Comparison of ENCODE assay signal across 28 cellular contexts in the genomic region with DNA sequence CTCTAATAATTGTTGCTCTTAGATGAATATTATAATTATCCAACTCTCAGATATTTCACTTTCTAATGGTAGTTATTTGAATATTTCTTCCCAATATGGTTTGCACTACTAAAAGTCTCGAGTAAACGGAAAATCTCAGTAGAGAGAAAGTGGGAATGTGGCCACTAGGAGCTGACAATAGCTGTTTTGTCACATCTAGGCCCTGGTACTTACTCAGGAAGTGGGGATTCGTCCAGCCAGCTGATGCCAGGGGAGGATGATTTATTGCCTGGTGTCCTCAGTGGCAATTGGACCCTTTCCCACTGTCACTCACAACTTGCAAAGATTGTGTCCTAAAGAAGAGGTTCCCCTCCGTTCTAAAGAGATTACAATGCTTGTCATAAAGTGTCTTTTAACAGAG.
DNase-seq lines count a peak whose midpoint lies in the region; ATAC-seq and TF ChIP-seq lines count a peak whose summit lies in the region.
"Had no signal": no experiment of that assay in that cellular context is flagged by ENCODE, and none has a peak within 500 bp of the region (broad histone marks: within the 10 kb centered on the region; RNA-seq: fewer than 3 reads in every experiment).

No MANE protein-coding gene starts in this region.

- H3K9ac ChIP-seq in endodermal cell (ENCODE audit: extremely low read depth, low read length, poor library complexity, severe bottlenecking): no peak overlapping the region

- H3K4me1 ChIP-seq in BE2C: peaks cover 18% of the 10 kb centered on the region
- H3K4me1 ChIP-seq in endodermal cell (ENCODE audit: control insufficient read depth, insufficient read depth, low read length): no peaks in the 10 kb centered on the region
- H3K4me1 ChIP-seq: Peyer's patch, SJSA1 had no signal

- H3K27ac ChIP-seq in endodermal cell (ENCODE audit: low read depth, low read length): peak overlapping the region; percentile 42
- H3K27ac ChIP-seq: C4-2B, esophagus squamous epithelium, gastroesophageal sphincter, Peyer's patch, SJSA1, upper lobe of left lung had no signal

- 87 to 96% methylated on average over 3 to 4 of the region's 4 CpGs for WGBS in endodermal cell (ENCODE audit: insufficient coverage in 1 of 2, insufficient read length in 1 of 2), 2 experiments

- no peak overlapping the region for H3K4me3 Mint-ChIP-seq in endodermal cell
- H3K4me3 Mint-ChIP-seq: activated CD4-positive, alpha-beta T cell treated with anti-CD3 and anti-CD28 coated beads, Interleukin-2, amount 10 ng/mL, durations not matched to agents 24 days and 14 days; activated naive CD8-positive, alpha-beta T cell; activated T-helper 1 cell treated with anti-CD3 and anti-CD28 coated beads, Interleukin-12 subunit alpha, Interleukin-12 subunit beta, Interleukin-2, Interleukin-4 antibody, amounts not matched to agents 30 ng/mL and 10 ng/mL and 1 ng/mL, durations not matched to agents 14 hours and 24 hours and 36 hours; memory B cell had no signal

- H3K27me3 Mint-ChIP-seq in endodermal cell (ENCODE audit: insufficient read depth): peaks cover 4% of the 10 kb centered on the region
- H3K27me3 Mint-ChIP-seq: memory B cell had no signal

- TF ChIP-seq CTCF in BE2C (IDR thresholded peaks at IDR 0.05; ENCODE audit: low read depth, low read length) (peak; percentile 44), endodermal cell (conservative IDR thresholded peaks at IDR 0.05) (peak; percentile 64)

- H3K9me3 ChIP-seq in BE2C (no peaks in the 10 kb centered on the region), endodermal cell (ENCODE audit: control insufficient read depth, low read length) (no peaks in the 10 kb centered on the region)
- H3K9me3 ChIP-seq: esophagus squamous epithelium, gastroesophageal sphincter, HAP-1, Peyer's patch, SJSA1, upper lobe of left lung had no signal

- H3K4me1 Mint-ChIP-seq in endodermal cell: peaks cover 25% of the 10 kb centered on the region
- H3K4me1 Mint-ChIP-seq: activated CD4-positive, alpha-beta T cell treated with anti-CD3 and anti-CD28 coated beads, Interleukin-2, amount 10 ng/mL, durations not matched to agents 24 days and 14 days; memory B cell had no signal

- no peak overlapping the region for H3K27ac Mint-ChIP-seq in endodermal cell
- H3K27ac Mint-ChIP-seq: activated CD4-positive, alpha-beta T cell treated with anti-CD3 and anti-CD28 coated beads, Interleukin-2, amount 10 ng/mL, durations not matched to agents 24 days and 14 days; activated naive CD8-positive, alpha-beta T cell; activated T-helper 1 cell treated with anti-CD3 and anti-CD28 coated beads, Interleukin-12 subunit alpha, Interleukin-12 subunit beta, Interleukin-2, Interleukin-4 antibody, amounts not matched to agents 30 ng/mL and 10 ng/mL and 1 ng/mL, durations not matched to agents 14 hours and 24 hours and 36 hours; memory B cell had no signal

- DNase-seq in BE2C: no peak
- DNase-seq in NCI-H69 (lab: John Stamatoyannopoulos, UW): peak; percentile 42
- no peak for DNase-seq in endodermal cell
- DNase-seq in nucleus accumbens (lab: John Stamatoyannopoulos, UW): peak in 31 of 56 donors; percentile 2 to 50 (median 16)
- no peak for DNase-seq in OCI-M2 (lab: John Stamatoyannopoulos, UW; ENCODE audit: unreplicated experiment)
- DNase-seq: ACHN; activated CD4-positive, alpha-beta T cell treated with anti-CD3 and anti-CD28 coated beads, Interleukin-2, amount 10 ng/mL, durations not matched to agents 24 days and 14 days; DMS 273 treated with DMSO at 0.1 percent for 48 hours; effector memory CD4-positive, alpha-beta T cell; esophagus squamous epithelium; NCI-H1092 treated with DMSO at 0.1 percent for 48 hours; NCI-H1930; NCI-H226; NCI-H774; Peyer's patch; T-helper 2 cell; upper lobe of left lung had no signal

- H3K36me3 Mint-ChIP-seq in endodermal cell (ENCODE audit: low read depth): no peaks in the 10 kb centered on the region
- H3K36me3 Mint-ChIP-seq: activated naive CD8-positive, alpha-beta T cell; memory B cell had no signal

- H3K27me3 ChIP-seq in BE2C: no peaks in the 10 kb centered on the region
- no peaks in the 10 kb centered on the region for H3K27me3 ChIP-seq in endodermal cell (ENCODE audit: control insufficient read depth, insufficient read depth, low read length, poor library complexity, severe bottlenecking)
- H3K27me3 ChIP-seq: esophagus squamous epithelium, gastroesophageal sphincter, Peyer's patch, SJSA1, upper lobe of left lung had no signal

- ATAC-seq in HG02970 (IDR thresholded peaks at IDR 0.05; ENCODE audit: low FRiP score, unreplicated experiment) (no peak), HG02852 (IDR thresholded peaks at IDR 0.05; ENCODE audit: unreplicated experiment) (no peak), HG02981 (IDR thresholded peaks at IDR 0.05; ENCODE audit: unreplicated experiment) (no peak)
- ATAC-seq: gastroesophageal sphincter, sciatic nerve had no signal

- H3K36me3 ChIP-seq in BE2C (no peaks in the 10 kb centered on the region), endodermal cell (ENCODE audit: control insufficient read depth, insufficient read depth, low read length) (no peaks in the 10 kb centered on the region)
- H3K36me3 ChIP-seq: esophagus squamous epithelium, gastroesophageal sphincter, HAP-1, Peyer's patch, SJSA1, upper lobe of left lung had no signal

- no peak overlapping the region for H3K4me3 ChIP-seq in BE2C (ENCODE audit: low read depth, low read length)
- H3K4me3 ChIP-seq in endodermal cell (ENCODE audit: low read length): no peak overlapping the region
- H3K4me3 ChIP-seq: esophagus squamous epithelium, gastroesophageal sphincter, HAP-1, Peyer's patch, SJSA1, upper lobe of left lung had no signal

- no peaks in the 10 kb centered on the region for H3K9me3 Mint-ChIP-seq in endodermal cell
- H3K9me3 Mint-ChIP-seq: activated CD4-positive, alpha-beta T cell treated with anti-CD3 and anti-CD28 coated beads, Interleukin-2, amount 10 ng/mL, durations not matched to agents 24 days and 14 days; activated T-helper 1 cell treated with anti-CD3 and anti-CD28 coated beads, Interleukin-12 subunit alpha, Interleukin-12 subunit beta, Interleukin-2, Interleukin-4 antibody, amounts not matched to agents 30 ng/mL and 10 ng/mL and 1 ng/mL, durations not matched to agents 14 hours and 24 hours and 36 hours; memory B cell had no signal

Comparison
In these comparisons a context has a peak if more than half of its experiments do, and no peak if none do; other contexts are left out.
1. DNase-seq: peak in NCI-H69 (single experiment) and nucleus accumbens (31 of 56); none in BE2C (single experiment), endodermal cell (single experiment) and OCI-M2 (single experiment).